8 cellular contexts compared by ENCODE assay signal in genomic region chr11:312092-312816, GRCh38.
DNase-seq lines count a peak whose midpoint lies in the region; ATAC-seq, FAIRE-seq and TF ChIP-seq lines count a peak whose summit lies in the region.

No MANE protein-coding gene starts in this region.

- no peak for TF ChIP-seq CTCF in VCaP (conservative IDR thresholded peaks at IDR 0.05)
- no peak for TF ChIP-seq CTCF in fibroblast of pulmonary artery (IDR thresholded peaks at IDR 0.05; ENCODE audit: low read length, missing control alignments)

- no peaks in the 10 kb centered on the region for H3K4me1 ChIP-seq in rectal smooth muscle tissue (ENCODE audit: control insufficient read depth, insufficient read depth, low read length)

- H3K4me3 ChIP-seq in fibroblast of pulmonary artery (replicated peaks; ENCODE audit: low read depth, low read length) = peak overlapping the region; percentile 34
- peak overlapping the region; percentile 52 for H3K4me3 ChIP-seq in rectal smooth muscle tissue (ENCODE audit: low read length)

- H3K36me3 ChIP-seq in rectal smooth muscle tissue (ENCODE audit: control insufficient read depth, insufficient read depth, low read length) = no peaks in the 10 kb centered on the region

- H3K27ac ChIP-seq in VCaP (peak overlapping the region; percentile 37; the same call in 1 of the 2 replicates), rectal smooth muscle tissue (ENCODE audit: low read depth, low read length) (peak overlapping the region; percentile 66)

- no peak for FAIRE-seq in RCC 7860 (lab: Jason Lieb, UNC)

- peaks cover 6% of the 10 kb centered on the region for H3K27me3 ChIP-seq in rectal smooth muscle tissue (ENCODE audit: control insufficient read depth, insufficient read depth, low read length)

- H3K9ac ChIP-seq in rectal smooth muscle tissue (ENCODE audit: low read length) = no peak overlapping the region

- ATAC-seq in GM18519 (IDR thresholded peaks at IDR 0.05; ENCODE audit: low FRiP score, unreplicated experiment) (no peak), GM21360 (IDR thresholded peaks at IDR 0.05; ENCODE audit: unreplicated experiment) (no peak), GM18909 (IDR thresholded peaks at IDR 0.05; ENCODE audit: poor library complexity, unreplicated experiment) (no peak)

- DNase-seq in EH (ENCODE audit: low read depth) (peak; percentile 29), fibroblast of pulmonary artery (ENCODE audit: low read depth) (peak; percentile 53), RCC 7860 (ENCODE audit: low spot score) (no peak)
